8 cellular contexts compared by ENCODE assay signal in genomic region chr1:172533511-172534116, GRCh38. TPM values are rescaled to one million over a fixed set of nuclear protein-coding genes. Genes with fewer than 3 reads are reported as not detected.
DNase-seq lines count a peak whose midpoint lies in the region; ATAC-seq and TF ChIP-seq lines count a peak whose summit lies in the region.

No MANE protein-coding gene starts in this region.

- H3K36me3 Mint-ChIP-seq in nephron progenitor cell (ENCODE audit: low read depth) = no peaks in the 10 kb centered on the region

- intact Hi-C loops in thyroid gland (cut with DNase I) = no loop called here

- no peak for TF ChIP-seq POLR2A in thyroid gland (IDR thresholded peaks at IDR 0.05)

- peaks cover 5% of the 10 kb centered on the region for H3K27me3 Mint-ChIP-seq in nephron progenitor cell (ENCODE audit: low read depth, poor library complexity)

- TF ChIP-seq CTCF in nephron progenitor cell (IDR thresholded peaks at IDR 0.05) (no peak), thyroid gland (IDR thresholded peaks at IDR 0.05) (no peak)

- H3K9me3 ChIP-seq in thyroid gland = no peaks in the 10 kb centered on the region

- H3K4me3 Mint-ChIP-seq in nephron progenitor cell = peak overlapping the region; percentile 97

- H3K27me3 ChIP-seq in H7 (ENCODE audit: control insufficient read depth, insufficient read depth, low read length) (no peaks in the 10 kb centered on the region; the same call in 1 of the 2 replicates), thyroid gland (no peaks in the 10 kb centered on the region)

- no peaks in the 10 kb centered on the region for H3K9me3 Mint-ChIP-seq in nephron progenitor cell

- DNase-seq in GF-D8 (lab: John Stamatoyannopoulos, UW) = peak; percentile 19
- peak; percentile 4 for DNase-seq in H7
- peak; percentile 61 for DNase-seq in NCI-H146 (lab: John Stamatoyannopoulos, UW)
- peak; percentile 6 for DNase-seq in activated CD8-positive, alpha-beta memory T cell treated with anti-CD3 and anti-CD28 coated beads, Interleukin-2, amount 50 U/mL, for 24 hours (ENCODE audit: extremely low read depth)
- peak; percentile 27 for DNase-seq in nephron progenitor cell
- DNase-seq in thyroid gland = peak; percentile 19 to 36
- no peak for DNase-seq in NCI-H2029 treated with DMSO at 0.1 percent for 48 hours (lab: John Stamatoyannopoulos, UW)

- H3K27ac Mint-ChIP-seq in nephron progenitor cell = peak overlapping the region; percentile 99

- H3K4me1 ChIP-seq in thyroid gland = peaks cover 8 to 14% of the 10 kb centered on the region in 2 donors

- H3K4me3 ChIP-seq in H7 (ENCODE audit: insufficient read depth, low read depth, low read length) = peak overlapping the region; percentile 93
- H3K4me3 ChIP-seq in thyroid gland (replicated peaks in 1 of 3) = peak overlapping the region; percentile 75 to 92 (median 79)

- peak; percentile 29 for ATAC-seq in esophagus mucosa

- H3K4me1 Mint-ChIP-seq in nephron progenitor cell = peaks cover 51% of the 10 kb centered on the region

- H3K36me3 ChIP-seq in H7 (replicated peaks; ENCODE audit: control insufficient read depth, insufficient read depth, low read length) (no peaks in the 10 kb centered on the region), thyroid gland (no peaks in the 10 kb centered on the region)

- H3K27ac ChIP-seq in thyroid gland = peak overlapping the region; percentile 96 to 97 (median 96)

- 0% methylated on average over 23 of the region's 23 CpGs for WGBS in thyroid gland, 2 donors

RNA-seq across cellular contexts. Expression of gene SUCO, which starts 0.7 kb away (rescaled TPM):
- 32.7 and 44.7 TPM in 2 replicates for total RNA-seq in H7 (2014; rRNA removed; shearing (Covaris generic))
- total RNA-seq in esophagus mucosa (13.5 TPM), thyroid gland (10 to 100 TPM; 34.7 to 67.9 (median 37.7) TPM)
